ENCODE assay signal across 14 cellular contexts in genomic region chr18:50313031-50313607, GRCh38. TPM values are rescaled to one million over a fixed set of nuclear protein-coding genes. Genes with fewer than 3 reads are reported as not detected.
A peak's percentile ranks its signal among the peaks of the same experiment; 100 is the strongest.
DNase-seq lines count a peak whose midpoint lies in the region; ATAC-seq and TF ChIP-seq lines count a peak whose summit lies in the region.
"Had no signal": no experiment of that assay in that cellular context is flagged by ENCODE, and none has a peak within 500 bp of the region (broad histone marks: within the 10 kb centered on the region; RNA-seq: fewer than 3 reads in every experiment).

No MANE protein-coding gene starts in this region.

- H3K9ac ChIP-seq in mucosa of rectum (ENCODE audit: low read depth in 1 of 2, low read length in 2 of 2): no peak overlapping the region

- H3K9me3 ChIP-seq in mucosa of rectum (ENCODE audit: control insufficient read depth in 2 of 2, low read length in 2 of 2) (no peaks in the 10 kb centered on the region), Peyer's patch (no peaks in the 10 kb centered on the region), stomach (no peaks in the 10 kb centered on the region)
- H3K9me3 ChIP-seq: gastroesophageal sphincter, psoas muscle had no signal

- H3K36me3 ChIP-seq in mucosa of rectum (ENCODE audit: control insufficient read depth in 2 of 2, insufficient read depth in 2 of 2, low read length in 2 of 2) (no peaks in the 10 kb centered on the region), Peyer's patch (no peaks in the 10 kb centered on the region), stomach (no peaks in the 10 kb centered on the region)
- H3K36me3 ChIP-seq: gastroesophageal sphincter had no signal

- ATAC-seq in GM18870 (IDR thresholded peaks at IDR 0.05; ENCODE audit: unreplicated experiment) (peak; percentile 15), HG02571 (IDR thresholded peaks at IDR 0.05; ENCODE audit: unreplicated experiment) (peak; percentile 30), HG03378 (IDR thresholded peaks at IDR 0.05; ENCODE audit: unreplicated experiment) (peak; percentile 32)
- ATAC-seq: activated naive CD8-positive, alpha-beta T cell treated with anti-CD3 and anti-CD28 coated beads, Interleukin-2, amount 50 U/mL, for 24 hours; gastroesophageal sphincter had no signal

- peaks cover 0 to 5% of the 10 kb centered on the region in 2 donors for H3K27me3 ChIP-seq in mucosa of rectum (ENCODE audit: control insufficient read depth in 2 of 2, insufficient read depth in 2 of 2, low read length in 2 of 2)
- H3K27me3 ChIP-seq in Peyer's patch: no peaks in the 10 kb centered on the region
- no peaks in the 10 kb centered on the region for H3K27me3 ChIP-seq in stomach

- H3K4me1 ChIP-seq in mucosa of rectum (ENCODE audit: control insufficient read depth in 2 of 2, insufficient read depth in 2 of 2, low read length in 2 of 2) (peaks cover 0 to 2% of the 10 kb centered on the region in 2 donors), Peyer's patch (no peaks in the 10 kb centered on the region), stomach (peaks cover 1 to 7% (median 6%) of the 10 kb centered on the region in 4 donors)
- H3K4me1 ChIP-seq: psoas muscle had no signal

- in situ Hi-C loops in ACHN (cut with HindIII; ENCODE audit: low pct_ligation_motif_present, low pct_unique_long_range_greater_than_20kb, low sequenced_read_pairs): no loop called here

- peaks cover 8% of the 10 kb centered on the region for H3K27me3 Mint-ChIP-seq in HFFc6 (ENCODE audit: insufficient read depth)
- H3K27me3 Mint-ChIP-seq: activated naive CD8-positive, alpha-beta T cell treated with anti-CD3 and anti-CD28 coated beads, Interleukin-2, amount 50 U/mL, for 24 hours had no signal

- TF ChIP-seq EP300 in stomach (IDR thresholded peaks at IDR 0.05): no peak

- DNase-seq in ACHN (no peak), Peyer's patch (no peak), stomach (no peak), HFFc6 (no peak)
- DNase-seq: activated naive CD8-positive, alpha-beta T cell treated with anti-CD3 and anti-CD28 coated beads, Interleukin-2, amount 50 U/mL, for 24 hours; Calu3; dorsolateral prefrontal cortex; NCI-H1048; psoas muscle had no signal

- no peak overlapping the region for H3K4me3 Mint-ChIP-seq in HFFc6
- H3K4me3 Mint-ChIP-seq: activated naive CD8-positive, alpha-beta T cell treated with anti-CD3 and anti-CD28 coated beads, Interleukin-2, amount 50 U/mL, for 24 hours had no signal

- H3K27ac ChIP-seq in mucosa of rectum (ENCODE audit: low read depth in 2 of 2, low read length in 2 of 2): peak overlapping the region; percentile 17 to 24
- H3K27ac ChIP-seq in Peyer's patch: no peak overlapping the region
- peak overlapping the region in 2 of 5 donors; percentile 33 to 34 for H3K27ac ChIP-seq in stomach
- H3K27ac ChIP-seq: dorsolateral prefrontal cortex, gastroesophageal sphincter, psoas muscle had no signal

- H3K9me3 Mint-ChIP-seq in HFFc6: no peaks in the 10 kb centered on the region; the same call in 1 of the 2 replicates
- H3K9me3 Mint-ChIP-seq: activated naive CD8-positive, alpha-beta T cell treated with anti-CD3 and anti-CD28 coated beads, Interleukin-2, amount 50 U/mL, for 24 hours had no signal

- no peak overlapping the region for H3K4me3 ChIP-seq in mucosa of rectum (ENCODE audit: low read length in 2 of 2)
- H3K4me3 ChIP-seq in Peyer's patch: no peak overlapping the region
- no peak overlapping the region for H3K4me3 ChIP-seq in stomach
- H3K4me3 ChIP-seq: dorsolateral prefrontal cortex, gastroesophageal sphincter, psoas muscle had no signal

- intact Hi-C loops in stomach (cut with DNase I; ENCODE audit: low total_unique reads): no loop called here

- TF ChIP-seq CTCF in Peyer's patch (IDR thresholded peaks at IDR 0.05) (no peak), stomach (IDR thresholded peaks at IDR 0.05) (no peak), HFFc6 (IDR thresholded peaks at IDR 0.05) (no peak)

- no peak overlapping the region for H3K27ac Mint-ChIP-seq in HFFc6
- H3K27ac Mint-ChIP-seq: activated naive CD8-positive, alpha-beta T cell treated with anti-CD3 and anti-CD28 coated beads, Interleukin-2, amount 50 U/mL, for 24 hours had no signal

- no peaks in the 10 kb centered on the region for H3K36me3 Mint-ChIP-seq in HFFc6 (ENCODE audit: low read depth)

- 76 to 91% (median 84%) methylated on average over 2 of the region's 2 CpGs for WGBS in stomach, 5 donors

- TF ChIP-seq POLR2A in Peyer's patch (IDR thresholded peaks at IDR 0.05): no peak
- no peak for TF ChIP-seq POLR2A in stomach (IDR thresholded peaks at IDR 0.05)

- peaks cover 5% of the 10 kb centered on the region; the same call in 1 of the 2 replicates for H3K4me1 Mint-ChIP-seq in HFFc6 (ENCODE audit: low read depth)

RNA-seq across cellular contexts. Expression of gene CXXC1, which starts 25.6 kb away (rescaled TPM):
- total RNA-seq in Peyer's patch: 100 to 1,000 TPM in 3 of 4 donors, 10 to 100 TPM in 1; 85.6 to 261 (median 130) TPM
- 100 to 1,000 TPM in 3 of 5 donors, 10 to 100 TPM in 2; 31.9 to 195 (median 112) TPM for total RNA-seq in stomach
- polyA plus RNA-seq in stomach: 10 to 100 TPM; 56.1 to 78.5 (median 64.4) TPM
- 10 to 100 TPM; 37.4 to 53.1 (median 44.4) TPM for total RNA-seq in HFFc6 (2021; fragmentation: NEBNext Ultra II Directional; extraction: Animal tissue kit (Norgen Biotek cat#: 25700))

RNA-seq across cellular contexts. Expression of gene MBD1, which starts 31.8 kb away (rescaled TPM):
- total RNA-seq in Peyer's patch (100 to 1,000 TPM in 3 of 4 donors, 10 to 100 TPM in 1; 85.1 to 168 (median 115) TPM), stomach (100 to 1,000 TPM in 1 of 5 donors, 10 to 100 TPM in 4; 54.6 to 162 (median 74.7) TPM)
- polyA plus RNA-seq in stomach: 10 to 100 TPM; 27.0 to 32.2 (median 30.0) TPM
- 10 to 100 TPM; 48.3 to 56.0 (median 53.1) TPM for total RNA-seq in HFFc6 (2021; fragmentation: NEBNext Ultra II Directional; extraction: Animal tissue kit (Norgen Biotek cat#: 25700))

RNA-seq across cellular contexts. Expression of gene CFAP53, which starts 46.8 kb away (rescaled TPM):
- total RNA-seq in Peyer's patch (under 1 TPM in 1 of 4 donors, not detected in 3; 0.80 TPM), stomach (1 to 10 TPM in 1 of 5 donors, not detected in 4; 4.1 TPM)
- under 1 TPM; 0.25 to 0.85 (median 0.61) TPM for polyA plus RNA-seq in stomach
- under 1 TPM in 3 of 6 experiments, not detected in 3; 0.10 to 0.17 (median 0.14) TPM for total RNA-seq in HFFc6 (2021; fragmentation: NEBNext Ultra II Directional; extraction: Animal tissue kit (Norgen Biotek cat#: 25700))

Comparison
In these comparisons a context has a peak if more than half of its experiments do, and no peak if none do; other contexts are left out.
1. H3K27ac ChIP-seq: peak in mucosa of rectum (2 of 2); none in Peyer's patch (0 of 4).
2. Peak in every context shown above with its lines, with median percentiles within 50 percentile points of each other: ATAC-seq.